ENCODE assay signal across 21 cellular contexts in genomic region chr15:38460543-38460942, GRCh38.
"Had no signal": no experiment of that assay in that cellular context is flagged by ENCODE, and none has a peak within 500 bp of the region (broad histone marks: within the 10 kb centered on the region; RNA-seq: fewer than 3 reads in every experiment).

No MANE protein-coding gene starts in this region.

- H3K27ac Mint-ChIP-seq: activated B cell treated with CpG ODN at 0.5 μM for 24 hours; activated CD8-positive, alpha-beta T cell treated with anti-CD3 and anti-CD28 coated beads for 36 hours; activated naive CD8-positive, alpha-beta T cell treated with anti-CD3 and anti-CD28 coated beads, Interleukin-2, amount 50 U/mL, for 24 hours; activated T-helper 1 cell treated with anti-CD3 and anti-CD28 coated beads, Interleukin-12 subunit alpha, Interleukin-12 subunit beta, Interleukin-2, Interleukin-4 antibody, amounts not matched to agents 30 ng/mL and 10 ng/mL and 1 ng/mL, durations not matched to agents 14 hours and 24 hours and 36 hours; T-helper 2 cell treated with Interferon-gamma antibody and Interleukin-4, amounts not matched to agents 5 μg/mL and 100 μg/mL, for 36 hours had no signal

- H3K4me3 ChIP-seq: ascending aorta, heart right ventricle, thyroid gland had no signal

- H3K27me3 Mint-ChIP-seq: activated B cell treated with CpG ODN at 0.5 μM for 24 hours; activated CD8-positive, alpha-beta T cell treated with anti-CD3 and anti-CD28 coated beads for 36 hours; activated naive CD8-positive, alpha-beta T cell treated with anti-CD3 and anti-CD28 coated beads, Interleukin-2, amount 50 U/mL, for 24 hours; dendritic cell treated with granulocyte-macrophage colony-stimulating factor and Interleukin-4, amounts not matched to agents 40 ng/mL and 50 ng/mL, for 4 days; naive B cell had no signal

- H3K4me1 ChIP-seq: parathyroid adenoma, thyroid gland had no signal

- FAIRE-seq: bronchial epithelial cell, frontal cortex had no signal

- H3K9me3 Mint-ChIP-seq: activated B cell treated with CpG ODN at 0.5 μM for 24 hours; activated CD8-positive, alpha-beta T cell treated with anti-CD3 and anti-CD28 coated beads for 36 hours; activated naive CD8-positive, alpha-beta T cell treated with anti-CD3 and anti-CD28 coated beads, Interleukin-2, amount 50 U/mL, for 24 hours; activated T-helper 1 cell treated with anti-CD3 and anti-CD28 coated beads, Interleukin-12 subunit alpha, Interleukin-12 subunit beta, Interleukin-2, Interleukin-4 antibody, amounts not matched to agents 30 ng/mL and 10 ng/mL and 1 ng/mL, durations not matched to agents 14 hours and 24 hours and 36 hours; dendritic cell treated with granulocyte-macrophage colony-stimulating factor and Interleukin-4, amounts not matched to agents 40 ng/mL and 50 ng/mL, for 4 days; naive B cell; stimulated activated effector memory CD8-positive, alpha-beta T cell treated with anti-CD3 and anti-CD28 coated beads, Interleukin-12 subunit alpha, Interleukin-12 subunit beta, amount 100 ng/mL, for 72 hours; T-helper 2 cell treated with Interferon-gamma antibody and Interleukin-4, amounts not matched to agents 5 μg/mL and 100 μg/mL, for 36 hours had no signal

- H3K36me3 ChIP-seq: ascending aorta, thyroid gland had no signal

- H3K27ac ChIP-seq: ascending aorta, heart right ventricle, parathyroid adenoma, thyroid gland had no signal

- H3K4me3 Mint-ChIP-seq: activated B cell treated with CpG ODN at 0.5 μM for 24 hours; activated CD8-positive, alpha-beta T cell treated with anti-CD3 and anti-CD28 coated beads for 36 hours; activated naive CD8-positive, alpha-beta T cell treated with anti-CD3 and anti-CD28 coated beads, Interleukin-2, amount 50 U/mL, for 24 hours; activated T-helper 1 cell treated with anti-CD3 and anti-CD28 coated beads, Interleukin-12 subunit alpha, Interleukin-12 subunit beta, Interleukin-2, Interleukin-4 antibody, amounts not matched to agents 30 ng/mL and 10 ng/mL and 1 ng/mL, durations not matched to agents 14 hours and 24 hours and 36 hours; dendritic cell treated with granulocyte-macrophage colony-stimulating factor and Interleukin-4, amounts not matched to agents 40 ng/mL and 50 ng/mL, for 4 days; naive B cell; stimulated activated effector memory CD8-positive, alpha-beta T cell treated with anti-CD3 and anti-CD28 coated beads, Interleukin-12 subunit alpha, Interleukin-12 subunit beta, amount 100 ng/mL, for 72 hours; T-helper 2 cell treated with Interferon-gamma antibody and Interleukin-4, amounts not matched to agents 5 μg/mL and 100 μg/mL, for 36 hours had no signal

- ATAC-seq: activated naive CD8-positive, alpha-beta T cell treated with anti-CD3 and anti-CD28 coated beads, Interleukin-2, amount 50 U/mL, for 24 hours; heart right ventricle; left lobe of liver had no signal

- H3K27me3 ChIP-seq: ascending aorta, heart right ventricle, thyroid gland had no signal

- H3K9me3 ChIP-seq: ascending aorta, heart right ventricle, thyroid gland had no signal

- DNase-seq: activated B cell treated with CpG ODN at 0.5 μM for 24 hours; activated CD4-positive, alpha-beta T cell treated with anti-CD3 and anti-CD28 coated beads for 48 hours; activated CD8-positive, alpha-beta memory T cell treated with anti-CD3 and anti-CD28 coated beads, Interleukin-2, amount 50 U/mL, for 48 hours; activated CD8-positive, alpha-beta T cell treated with anti-CD3 and anti-CD28 coated beads for 36 hours; activated naive CD4-positive, alpha-beta T cell; activated naive CD8-positive, alpha-beta T cell treated with anti-CD3 and anti-CD28 coated beads, Interleukin-2, amount 50 U/mL, for 24 hours; effector memory CD4-positive, alpha-beta T cell; heart right ventricle; naive B cell; stimulated activated CD4-positive, alpha-beta T cell treated with anti-CD3 and anti-CD28 coated beads, Interleukin-12 subunit alpha, Interleukin-12 subunit beta, amount 100 ng/mL, for 4 hours; stimulated activated CD4-positive, alpha-beta T cell treated with anti-CD3 and anti-CD28 coated beads, Interleukin-2, amount 100 ng/mL, for 24 hours; thyroid gland had no signal

- H3K36me3 Mint-ChIP-seq: naive B cell had no signal

- H2AFZ ChIP-seq: parathyroid adenoma had no signal

- H3K9ac ChIP-seq: parathyroid adenoma had no signal
